8 cellular contexts compared by ENCODE assay signal in the genomic region with DNA sequence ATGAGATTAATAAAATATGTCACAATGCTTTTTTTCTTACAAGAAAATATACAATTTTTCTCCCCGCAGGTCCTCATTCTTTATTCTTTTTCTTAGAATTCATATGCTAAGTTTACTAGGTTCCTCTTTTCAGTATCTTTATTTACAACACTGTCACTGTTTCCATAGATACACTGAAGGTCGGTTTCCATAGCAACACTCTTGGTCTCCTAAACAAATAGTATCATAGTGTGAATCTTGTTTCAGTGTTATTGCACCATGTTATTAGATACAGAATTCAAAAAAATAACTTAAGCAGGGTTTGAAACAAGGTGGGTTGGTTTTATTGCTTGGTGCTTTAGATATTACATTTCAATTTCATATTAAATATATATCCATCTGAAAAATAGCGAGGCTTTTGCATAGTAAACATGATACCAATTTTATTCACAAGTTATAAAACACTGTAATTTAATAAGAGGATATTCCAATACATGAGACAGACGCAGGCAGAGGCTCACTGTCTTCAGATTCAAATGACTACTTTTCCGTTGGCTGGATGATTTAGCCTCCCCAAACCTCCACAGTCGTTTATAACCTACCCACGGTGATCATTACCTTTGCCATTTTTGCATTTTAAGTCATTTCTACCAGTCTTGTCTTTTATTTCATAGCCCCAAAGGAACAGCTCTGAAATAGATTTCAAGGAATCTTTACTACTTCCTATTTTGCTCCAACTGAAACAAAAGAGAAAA.
DNase-seq lines count a peak whose midpoint lies in the region; ATAC-seq and TF ChIP-seq lines count a peak whose summit lies in the region.

No MANE protein-coding gene starts in this region.

- no peak overlapping the region for H2AFZ ChIP-seq in SU-DHL-6 (ENCODE audit: low read depth, low read length, severe bottlenecking)

- H3K4me2 ChIP-seq in SU-DHL-6 (ENCODE audit: low read depth, low read length, poor library complexity, severe bottlenecking) (peak overlapping the region; percentile 10), skeletal muscle satellite cell (ENCODE audit: low read length) (no peak overlapping the region)

- H3K9me3 ChIP-seq in SU-DHL-6 (ENCODE audit: insufficient read depth, low read length): no peaks in the 10 kb centered on the region
- H3K9me3 ChIP-seq in skeletal muscle satellite cell (replicated peaks; ENCODE audit: low read length): no peaks in the 10 kb centered on the region

- H3K4me3 ChIP-seq in SU-DHL-6 (ENCODE audit: insufficient read depth, low read length, poor library complexity, severe bottlenecking): no peak overlapping the region
- no peak overlapping the region for H3K4me3 ChIP-seq in fibroblast of pulmonary artery (replicated peaks; ENCODE audit: low read depth, low read length)
- H3K4me3 ChIP-seq in skeletal muscle satellite cell (ENCODE audit: low read length): no peak overlapping the region
- H3K4me3 ChIP-seq in dorsolateral prefrontal cortex: no peak overlapping the region

- H3K36me3 ChIP-seq in SU-DHL-6 (ENCODE audit: low read length): no peaks in the 10 kb centered on the region
- H3K36me3 ChIP-seq in skeletal muscle satellite cell (ENCODE audit: insufficient read depth, low read length): no peaks in the 10 kb centered on the region

- TF ChIP-seq CTCF in SU-DHL-6 (IDR thresholded peaks at IDR 0.05; ENCODE audit: insufficient read depth, low read length, poor library complexity, severe bottlenecking) (no peak), fibroblast of pulmonary artery (IDR thresholded peaks at IDR 0.05; ENCODE audit: low read length, missing control alignments) (no peak), dorsolateral prefrontal cortex (IDR thresholded peaks at IDR 0.05 in 54 of 56, conservative IDR thresholded peaks at IDR 0.05 in 2 of 56; ENCODE audit: low read depth in 1 of 56, partially characterized antibody in 56 of 56) (no peak)

- peaks cover 35% of the 10 kb centered on the region for H3K4me1 ChIP-seq in skeletal muscle satellite cell (ENCODE audit: control insufficient read depth, insufficient read depth, low read length)

- no peak overlapping the region for H3K9ac ChIP-seq in SU-DHL-6 (ENCODE audit: low read length)
- peak overlapping the region; percentile 22 for H3K9ac ChIP-seq in skeletal muscle satellite cell (ENCODE audit: low read depth, low read length)

- H3K27ac ChIP-seq in SU-DHL-6 (ENCODE audit: low read depth, low read length) (no peak overlapping the region), dorsolateral prefrontal cortex (no peak overlapping the region)

- no peaks in the 10 kb centered on the region for H3K79me2 ChIP-seq in SU-DHL-6 (ENCODE audit: insufficient read depth, low read length)

- intact Hi-C loops in dorsolateral prefrontal cortex (cut with DNase I): no loop called here

- H3F3A ChIP-seq in SU-DHL-6 (ENCODE audit: insufficient read depth): no peaks in the 10 kb centered on the region

- H3K27me3 ChIP-seq in SU-DHL-6 (ENCODE audit: low read length): no peaks in the 10 kb centered on the region
- no peaks in the 10 kb centered on the region for H3K27me3 ChIP-seq in skeletal muscle satellite cell (ENCODE audit: control insufficient read depth, insufficient read depth, low read length)
- no peaks in the 10 kb centered on the region for H3K27me3 ChIP-seq in dorsolateral prefrontal cortex

- peak; percentile 57 for ATAC-seq in GM21360 (IDR thresholded peaks at IDR 0.05; ENCODE audit: unreplicated experiment)
- ATAC-seq in HG03558 (IDR thresholded peaks at IDR 0.05; ENCODE audit: extremely low read depth, unreplicated experiment): peak; percentile 47

- DNase-seq in GDM1 (lab: John Stamatoyannopoulos, UW) (peak; percentile 43), fibroblast of pulmonary artery (ENCODE audit: low read depth) (peak; percentile 87), dorsolateral prefrontal cortex (no peak), SHP77 (lab: John Stamatoyannopoulos, UW) (no peak)

- H3K9me2 ChIP-seq in SU-DHL-6 (replicated peaks; ENCODE audit: insufficient read depth, low read length): no peaks in the 10 kb centered on the region

- no peaks in the 10 kb centered on the region for H4K20me1 ChIP-seq in SU-DHL-6 (ENCODE audit: low read depth, low read length)

Comparison
In these comparisons a context has a peak if more than half of its experiments do, and no peak if none do; other contexts are left out.
1. DNase-seq: peak in GDM1 (single experiment) and fibroblast of pulmonary artery (single experiment); none in dorsolateral prefrontal cortex (0 of 10) and SHP77 (0 of 2).